In the genomic region with DNA sequence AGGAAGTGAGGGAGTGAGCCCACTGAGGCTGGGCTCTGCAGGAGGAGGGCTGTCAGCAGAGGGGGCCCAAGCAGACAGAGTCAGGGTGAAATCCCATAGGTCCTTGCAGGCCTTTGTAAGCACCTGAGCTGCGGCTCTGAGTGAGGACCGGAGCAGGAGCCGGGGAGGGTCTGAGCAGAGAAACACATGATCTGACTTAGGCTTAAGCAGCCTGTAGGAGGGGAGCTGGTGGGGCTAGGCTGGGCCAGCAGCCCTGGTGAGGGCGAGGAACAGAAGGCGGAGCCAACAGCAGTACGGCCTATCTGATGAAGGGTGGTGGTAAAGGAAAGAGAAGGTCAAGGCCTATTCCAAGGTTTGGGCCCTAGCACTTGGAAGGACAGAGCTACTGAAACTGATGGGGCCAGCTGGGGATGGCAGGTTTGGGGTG, we compare ENCODE assay signal across 1 cellular context.
TF ChIP-seq lines count a peak whose summit lies in the region.

No MANE protein-coding gene starts in this region.

TF ChIP-seq in IMR-90, 13 proteins besides CTCF, POLR2A, EP300 and RAD21:
- TF ChIP-seq CEBPB (IDR thresholded peaks at IDR 0.05; ENCODE audit: low read depth, low read length) (no peak), RCOR1 (IDR thresholded peaks at IDR 0.05; ENCODE audit: insufficient replicate concordance, low read length) (no peak), RFX5 (IDR thresholded peaks at IDR 0.05; ENCODE audit: low read depth, low read length) (no peak), CHD1 (IDR thresholded peaks at IDR 0.05; ENCODE audit: low read depth, low read length) (no peak), FOS (IDR thresholded peaks at IDR 0.05; ENCODE audit: low read depth, low read length) (no peak), NFE2L2 (IDR thresholded peaks at IDR 0.05; ENCODE audit: low read depth, low read length) (no peak), MAZ (IDR thresholded peaks at IDR 0.05; ENCODE audit: borderline replicate concordance, low read depth, low read length) (no peak), BHLHE40 (IDR thresholded peaks at IDR 0.05; ENCODE audit: low read depth, low read length) (no peak), MXI1 (IDR thresholded peaks at IDR 0.05; ENCODE audit: borderline replicate concordance, low read depth, low read length) (no peak), SMC3 (IDR thresholded peaks at IDR 0.05; ENCODE audit: low read depth, low read length) (no peak), MAFK (IDR thresholded peaks at IDR 0.05; ENCODE audit: low read depth, low read length) (no peak)
- TF ChIP-seq, protein P1, sequence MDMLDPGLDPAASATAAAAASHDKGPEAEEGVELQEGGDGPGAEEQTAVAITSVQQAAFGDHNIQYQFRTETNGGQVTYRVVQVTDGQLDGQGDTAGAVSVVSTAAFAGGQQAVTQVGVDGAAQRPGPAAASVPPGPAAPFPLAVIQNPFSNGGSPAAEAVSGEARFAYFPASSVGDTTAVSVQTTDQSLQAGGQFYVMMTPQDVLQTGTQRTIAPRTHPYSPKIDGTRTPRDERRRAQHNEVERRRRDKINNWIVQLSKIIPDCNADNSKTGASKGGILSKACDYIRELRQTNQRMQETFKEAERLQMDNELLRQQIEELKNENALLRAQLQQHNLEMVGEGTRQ (IDR thresholded peaks at IDR 0.05; ENCODE audit: low read depth, low read length): no peak
- TF ChIP-seq, protein P2, sequence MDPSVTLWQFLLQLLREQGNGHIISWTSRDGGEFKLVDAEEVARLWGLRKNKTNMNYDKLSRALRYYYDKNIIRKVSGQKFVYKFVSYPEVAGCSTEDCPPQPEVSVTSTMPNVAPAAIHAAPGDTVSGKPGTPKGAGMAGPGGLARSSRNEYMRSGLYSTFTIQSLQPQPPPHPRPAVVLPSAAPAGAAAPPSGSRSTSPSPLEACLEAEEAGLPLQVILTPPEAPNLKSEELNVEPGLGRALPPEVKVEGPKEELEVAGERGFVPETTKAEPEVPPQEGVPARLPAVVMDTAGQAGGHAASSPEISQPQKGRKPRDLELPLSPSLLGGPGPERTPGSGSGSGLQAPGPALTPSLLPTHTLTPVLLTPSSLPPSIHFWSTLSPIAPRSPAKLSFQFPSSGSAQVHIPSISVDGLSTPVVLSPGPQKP (IDR thresholded peaks at IDR 0.05; ENCODE audit: borderline replicate concordance, low read depth, low read length): no peak
